ENCODE assay signal across 8 cellular contexts in the genomic region with DNA sequence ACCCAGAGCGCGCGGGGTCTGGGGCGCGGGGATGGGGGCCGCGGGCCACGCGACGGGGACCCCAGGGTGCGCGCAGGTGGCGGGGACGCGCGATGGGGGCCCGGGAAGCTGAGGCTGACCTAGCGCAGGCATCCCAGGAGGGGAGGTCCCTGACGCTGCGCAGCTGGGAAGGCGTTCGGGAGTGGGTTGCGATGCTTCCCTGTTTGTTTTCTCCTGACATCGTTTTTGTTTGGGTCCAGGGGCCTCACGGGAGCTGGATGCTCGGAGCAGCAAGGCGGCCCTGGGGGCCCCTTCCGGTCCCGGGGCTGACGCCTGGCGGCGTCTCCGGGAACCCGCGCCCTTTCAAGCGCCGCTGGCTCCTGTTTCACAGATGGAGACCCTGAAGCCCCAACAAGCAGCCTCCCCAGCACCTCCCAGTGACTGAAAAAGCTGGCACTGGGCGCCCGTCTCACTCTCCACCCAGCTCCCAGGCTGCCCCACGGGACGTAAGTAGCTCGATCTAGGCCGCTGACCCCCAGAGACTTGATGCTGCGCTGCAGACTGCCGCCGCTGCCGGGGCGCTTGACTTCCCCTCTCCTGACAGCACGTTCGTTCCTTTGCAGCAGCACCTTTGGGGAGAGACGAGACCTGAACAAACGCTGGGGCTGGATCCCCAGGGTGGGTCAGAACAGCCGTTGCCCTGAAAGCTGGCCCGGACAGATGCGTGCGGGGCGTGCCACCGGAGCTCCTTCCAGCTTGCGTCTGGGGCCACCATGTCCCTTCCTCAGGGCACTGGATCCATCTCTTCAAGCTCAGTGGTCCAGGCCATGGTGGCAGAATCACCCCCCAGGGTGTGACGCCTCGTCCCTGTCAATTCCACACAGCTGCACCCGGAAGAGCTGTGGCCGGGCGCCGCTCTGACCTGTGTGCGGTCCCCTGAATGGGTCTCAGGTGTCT. TPM values are rescaled to one million over a fixed set of nuclear protein-coding genes. Genes with fewer than 3 reads are reported as not detected.
A peak's percentile ranks its signal among the peaks of the same experiment; 100 is the strongest.
DNase-seq lines count a peak whose midpoint lies in the region; ATAC-seq and TF ChIP-seq lines count a peak whose summit lies in the region.

No MANE protein-coding gene starts in this region.

- peak; percentile 28 for TF ChIP-seq CTCF in left ventricle myocardium inferior (IDR thresholded peaks at IDR 0.05; ENCODE audit: borderline replicate concordance)

- H3K4me3 ChIP-seq in SJSA1: peak overlapping the region; percentile 53
- H3K4me3 ChIP-seq in left ventricle myocardium inferior: peak overlapping the region; percentile 78

- H3K27me3 Mint-ChIP-seq in activated naive CD8-positive, alpha-beta T cell: no peaks in the 10 kb centered on the region

- no peaks in the 10 kb centered on the region for H3K9me3 ChIP-seq in SJSA1 (replicated peaks)
- H3K9me3 ChIP-seq in left ventricle myocardium inferior (replicated peaks): no peaks in the 10 kb centered on the region

- H3K36me3 Mint-ChIP-seq in activated naive CD8-positive, alpha-beta T cell: no peaks in the 10 kb centered on the region

- H3K4me1 ChIP-seq in SJSA1 (replicated peaks) (peaks cover 6% of the 10 kb centered on the region), left ventricle myocardium inferior (peaks cover 16% of the 10 kb centered on the region)

- peaks cover 7% of the 10 kb centered on the region for H3K4me1 Mint-ChIP-seq in activated naive CD8-positive, alpha-beta T cell (ENCODE audit: low read depth)

- intact Hi-C loops in left ventricle myocardium inferior (cut with micrococcal nuclease): no loop called here

- H3K27me3 ChIP-seq in SJSA1 (replicated peaks): no peaks in the 10 kb centered on the region
- no peaks in the 10 kb centered on the region for H3K27me3 ChIP-seq in left ventricle myocardium inferior (ENCODE audit: low read depth)

- DNase-seq in CD1c-positive myeloid dendritic cell (ENCODE audit: extremely low spot score) (peak; percentile 43), SJSA1 (ENCODE audit: low read depth in 1 of 2, low spot score in 2 of 2) (peak in 1 of 2 experiments; percentile 38), left ventricle myocardium inferior (peak; percentile 34), renal cortical epithelial cell (ENCODE audit: low read depth) (peak; percentile 7), COLO829 (ENCODE audit: low spot score) (no peak)

- H3K4me3 Mint-ChIP-seq in activated naive CD8-positive, alpha-beta T cell: peak overlapping the region; percentile 79

- H3K36me3 ChIP-seq in SJSA1 (no peaks in the 10 kb centered on the region), left ventricle myocardium inferior (peaks cover 9% of the 10 kb centered on the region)

- H3K27ac ChIP-seq in SJSA1: no peak overlapping the region
- H3K27ac ChIP-seq in left ventricle myocardium inferior (replicated peaks): peak overlapping the region; percentile 74

- no peaks in the 10 kb centered on the region for H3K9me3 Mint-ChIP-seq in activated naive CD8-positive, alpha-beta T cell (ENCODE audit: low read depth)

- ATAC-seq in GM19324 (IDR thresholded peaks at IDR 0.05; ENCODE audit: low FRiP score, unreplicated experiment) (peak; percentile 26), HG03439 (IDR thresholded peaks at IDR 0.05; ENCODE audit: unreplicated experiment) (peak; percentile 40)

- no peak overlapping the region for H3K27ac Mint-ChIP-seq in activated naive CD8-positive, alpha-beta T cell

RNA-seq across cellular contexts. Expression of a gene that starts 0.6 kb away (rescaled TPM):
- total RNA-seq in SJSA1 (2014; rRNA removed; shearing (Covaris generic)): 4.0 and 9.2 TPM in 2 replicates
- total RNA-seq in left ventricle myocardium inferior: 5.7 TPM
- 10.8 and 42.8 TPM in 2 replicates for total RNA-seq in renal cortical epithelial cell

RNA-seq across cellular contexts. Expression of a gene that starts 33.8 kb away (rescaled TPM):
- 12.2 and 25.0 TPM in 2 replicates for total RNA-seq in SJSA1 (2014; rRNA removed; shearing (Covaris generic))
- 4.1 TPM for total RNA-seq in left ventricle myocardium inferior
- total RNA-seq in renal cortical epithelial cell: 20.8 and 52.0 TPM in 2 replicates

RNA-seq across cellular contexts. Expression of a gene that starts 42.0 kb away (rescaled TPM):
- total RNA-seq in SJSA1 (2014; rRNA removed; shearing (Covaris generic)): 0.66 and 3.8 TPM in 2 replicates
- total RNA-seq in left ventricle myocardium inferior (24.7 TPM), renal cortical epithelial cell (5.4 and 37.7 TPM in 2 replicates)
